1 cellular context compared by ENCODE assay signal in the genomic region with DNA sequence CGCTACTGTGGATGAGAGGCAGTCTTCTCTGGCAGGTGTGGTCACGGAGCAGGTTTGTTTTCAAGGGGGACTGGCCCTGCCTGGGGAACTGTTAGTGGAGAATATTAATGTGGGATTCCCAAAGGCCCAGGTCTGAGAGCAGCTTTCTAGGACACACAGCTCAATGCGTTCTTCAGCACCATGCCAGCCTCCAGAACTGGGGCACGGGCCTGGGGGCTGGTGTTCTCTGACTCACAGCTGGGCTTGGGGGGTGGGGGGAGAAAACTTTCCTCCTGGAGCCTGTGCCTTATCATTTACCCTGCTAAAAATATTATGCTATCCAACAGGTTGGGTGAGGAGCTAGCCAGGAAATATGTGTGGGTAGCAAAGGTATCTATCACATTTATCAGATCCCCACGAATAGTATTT.
TF ChIP-seq lines count a peak whose summit lies in the region.

No MANE protein-coding gene starts in this region.

TF ChIP-seq in HCT116, 20 proteins besides CTCF, POLR2A, EP300 and RAD21 (continued from another document):
- TF ChIP-seq MAX (IDR thresholded peaks at IDR 0.05), result no peak
- TF ChIP-seq, protein P1, sequence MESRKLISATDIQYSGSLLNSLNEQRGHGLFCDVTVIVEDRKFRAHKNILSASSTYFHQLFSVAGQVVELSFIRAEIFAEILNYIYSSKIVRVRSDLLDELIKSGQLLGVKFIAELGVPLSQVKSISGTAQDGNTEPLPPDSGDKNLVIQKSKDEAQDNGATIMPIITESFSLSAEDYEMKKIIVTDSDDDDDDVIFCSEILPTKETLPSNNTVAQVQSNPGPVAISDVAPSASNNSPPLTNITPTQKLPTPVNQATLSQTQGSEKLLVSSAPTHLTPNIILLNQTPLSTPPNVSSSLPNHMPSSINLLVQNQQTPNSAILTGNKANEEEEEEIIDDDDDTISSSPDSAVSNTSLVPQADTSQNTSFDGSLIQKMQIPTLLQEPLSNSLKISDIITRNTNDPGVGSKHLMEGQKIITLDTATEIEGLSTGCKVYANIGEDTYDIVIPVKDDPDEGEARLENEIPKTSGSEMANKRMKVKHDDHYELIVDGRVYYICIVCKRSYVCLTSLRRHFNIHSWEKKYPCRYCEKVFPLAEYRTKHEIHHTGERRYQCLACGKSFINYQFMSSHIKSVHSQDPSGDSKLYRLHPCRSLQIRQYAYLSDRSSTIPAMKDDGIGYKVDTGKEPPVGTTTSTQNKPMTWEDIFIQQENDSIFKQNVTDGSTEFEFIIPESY (IDR thresholded peaks at IDR 0.05; ENCODE audit: extremely low read depth, insufficient replicate concordance, low read length), result no peak
- TF ChIP-seq TCF7L2 (IDR thresholded peaks at IDR 0.05; ENCODE audit: borderline replicate concordance, extremely low read depth, insufficient read depth, insufficient read length), result no peak
- 0 out of 2 replicates have a peak, but pooled peaks have one; percentile 26 for TF ChIP-seq JUND (IDR thresholded peaks at IDR 0.05)
- peak; percentile 21; the same call in 1 of the 2 replicates for TF ChIP-seq SP1 (IDR thresholded peaks at IDR 0.05; ENCODE audit: low read depth)
- TF ChIP-seq CEBPB (IDR thresholded peaks at IDR 0.05; ENCODE audit: low read depth), result no peak
- TF ChIP-seq EZH2phosphoT487 (IDR thresholded peaks at IDR 0.05; ENCODE audit: borderline replicate concordance), result no peak
- no peak for TF ChIP-seq SRF (IDR thresholded peaks at IDR 0.05; ENCODE audit: low read depth)
- no peak for TF ChIP-seq ZFX (IDR thresholded peaks at IDR 0.05)
- TF ChIP-seq, protein P2, sequence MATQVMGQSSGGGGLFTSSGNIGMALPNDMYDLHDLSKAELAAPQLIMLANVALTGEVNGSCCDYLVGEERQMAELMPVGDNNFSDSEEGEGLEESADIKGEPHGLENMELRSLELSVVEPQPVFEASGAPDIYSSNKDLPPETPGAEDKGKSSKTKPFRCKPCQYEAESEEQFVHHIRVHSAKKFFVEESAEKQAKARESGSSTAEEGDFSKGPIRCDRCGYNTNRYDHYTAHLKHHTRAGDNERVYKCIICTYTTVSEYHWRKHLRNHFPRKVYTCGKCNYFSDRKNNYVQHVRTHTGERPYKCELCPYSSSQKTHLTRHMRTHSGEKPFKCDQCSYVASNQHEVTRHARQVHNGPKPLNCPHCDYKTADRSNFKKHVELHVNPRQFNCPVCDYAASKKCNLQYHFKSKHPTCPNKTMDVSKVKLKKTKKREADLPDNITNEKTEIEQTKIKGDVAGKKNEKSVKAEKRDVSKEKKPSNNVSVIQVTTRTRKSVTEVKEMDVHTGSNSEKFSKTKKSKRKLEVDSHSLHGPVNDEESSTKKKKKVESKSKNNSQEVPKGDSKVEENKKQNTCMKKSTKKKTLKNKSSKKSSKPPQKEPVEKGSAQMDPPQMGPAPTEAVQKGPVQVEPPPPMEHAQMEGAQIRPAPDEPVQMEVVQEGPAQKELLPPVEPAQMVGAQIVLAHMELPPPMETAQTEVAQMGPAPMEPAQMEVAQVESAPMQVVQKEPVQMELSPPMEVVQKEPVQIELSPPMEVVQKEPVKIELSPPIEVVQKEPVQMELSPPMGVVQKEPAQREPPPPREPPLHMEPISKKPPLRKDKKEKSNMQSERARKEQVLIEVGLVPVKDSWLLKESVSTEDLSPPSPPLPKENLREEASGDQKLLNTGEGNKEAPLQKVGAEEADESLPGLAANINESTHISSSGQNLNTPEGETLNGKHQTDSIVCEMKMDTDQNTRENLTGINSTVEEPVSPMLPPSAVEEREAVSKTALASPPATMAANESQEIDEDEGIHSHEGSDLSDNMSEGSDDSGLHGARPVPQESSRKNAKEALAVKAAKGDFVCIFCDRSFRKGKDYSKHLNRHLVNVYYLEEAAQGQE (IDR thresholded peaks at IDR 0.05; ENCODE audit: low read depth), result no peak
